8 cellular contexts compared by ENCODE assay signal in the genomic region with DNA sequence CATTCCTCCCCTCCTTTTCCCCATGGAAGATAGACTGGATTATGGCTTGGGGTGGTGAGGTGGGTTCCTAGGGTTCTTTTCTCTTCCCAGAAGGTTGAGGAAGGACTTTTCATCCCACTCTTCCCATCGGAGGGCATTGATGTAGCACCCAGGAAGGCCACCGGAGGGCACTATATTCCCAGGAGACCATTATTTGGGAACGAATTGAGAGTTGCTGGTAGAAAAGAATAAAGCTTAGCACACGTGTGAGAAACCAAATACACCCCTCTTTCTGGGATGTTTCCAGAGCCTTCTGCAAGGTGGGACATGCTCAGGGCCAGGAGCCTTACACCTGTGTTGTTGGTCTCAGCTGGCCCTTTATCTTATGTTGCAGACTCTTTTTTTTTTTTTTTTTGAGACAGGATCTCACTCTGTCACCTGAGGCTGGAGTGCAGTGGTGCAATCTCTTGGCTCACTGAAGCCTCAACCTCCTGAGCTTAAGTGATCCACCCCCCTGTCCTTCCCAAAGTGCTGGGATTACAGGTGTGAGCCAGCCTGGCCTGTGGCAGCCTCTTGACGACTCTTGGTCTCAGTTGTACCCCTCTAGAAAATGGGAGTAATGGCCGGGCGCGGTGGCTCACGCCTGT. TPM values are rescaled to one million over a fixed set of nuclear protein-coding genes. Genes with fewer than 3 reads are reported as not detected.
DNase-seq lines count a peak whose midpoint lies in the region; ATAC-seq lines count a peak whose summit lies in the region.

No MANE protein-coding gene starts in this region.

- no peak overlapping the region for H3K27ac ChIP-seq in effector memory CD4-positive, alpha-beta T cell (ENCODE audit: insufficient read depth, low read length, poor library complexity, severe bottlenecking)

- peak overlapping the region in 1 of 8 donors; percentile 42 for H3K4me3 Mint-ChIP-seq in naive B cell

- H3K9me3 Mint-ChIP-seq in naive B cell, result no peaks in the 10 kb centered on the region

- no peak for ATAC-seq in naive B cell (ENCODE audit: low read depth in 2 of 2)

- H3K4me3 ChIP-seq in effector memory CD4-positive, alpha-beta T cell (ENCODE audit: insufficient read depth, low read depth, low read length, poor library complexity, severe bottlenecking), result no peak overlapping the region

- H3K36me3 Mint-ChIP-seq in naive B cell, result no peaks in the 10 kb centered on the region

- peak in 2 of 3 donors; percentile 14 to 15 for DNase-seq in stimulated activated CD4-positive, alpha-beta T cell treated with anti-CD3 and anti-CD28 coated beads, Interleukin-12 subunit alpha, Interleukin-12 subunit beta, amount 100 ng/mL, for 48 hours (ENCODE audit: low read depth in 2 of 3, low spot score in 1 of 3)
- no peak for DNase-seq in stimulated activated CD4-positive, alpha-beta T cell treated with anti-CD3 and anti-CD28 coated beads, Interleukin-1b, Interleukin-23, amount 100 ng/mL, for 48 hours
- DNase-seq in NCI-H1092 treated with DMSO at 0.1 percent for 48 hours (lab: John Stamatoyannopoulos, UW), result peak; percentile 53
- peak; percentile 4 to 41 for DNase-seq in SW 1271 (lab: John Stamatoyannopoulos, UW)
- DNase-seq in fibroblast of gingiva (ENCODE audit: low read depth), result peak; percentile 35
- DNase-seq in naive B cell, result peak; percentile 24
- DNase-seq in effector memory CD4-positive, alpha-beta T cell, result no peak
- DNase-seq in stimulated activated naive CD4-positive, alpha-beta T cell treated with Interleukin-2 at 50 U/mL for 16 hours (lab: John Stamatoyannopoulos, UW), result no peak

- H3K27me3 ChIP-seq in effector memory CD4-positive, alpha-beta T cell (replicated peaks; ENCODE audit: control insufficient read depth, insufficient read depth, low read length, poor library complexity, severe bottlenecking), result no peaks in the 10 kb centered on the region

- H3K4me1 ChIP-seq in effector memory CD4-positive, alpha-beta T cell (ENCODE audit: control insufficient read depth, insufficient read depth, low read length, poor library complexity, severe bottlenecking), result no peaks in the 10 kb centered on the region

- H3K27me3 Mint-ChIP-seq in naive B cell, result peaks cover 0 to 4% (median 0%) of the 10 kb centered on the region in 3 donors

- peak overlapping the region in 2 of 6 donors; percentile 28 to 69 for H3K27ac Mint-ChIP-seq in naive B cell

- peaks cover 5 to 7% (median 5%) of the 10 kb centered on the region in 3 donors for H3K4me1 Mint-ChIP-seq in naive B cell

- no peaks in the 10 kb centered on the region for H3K36me3 ChIP-seq in effector memory CD4-positive, alpha-beta T cell (ENCODE audit: control insufficient read depth, insufficient read depth, low read length)

- no peaks in the 10 kb centered on the region for H3K9me3 ChIP-seq in effector memory CD4-positive, alpha-beta T cell (ENCODE audit: control insufficient read depth, low read length)

RNA-seq across cellular contexts. Expression of gene CDC25A, which starts 6.3 kb away (rescaled TPM):
- polyA plus RNA-seq in naive B cell (ENCODE audit: low read depth in 6 of 6), result not detected

RNA-seq across cellular contexts. Expression of gene CAMP, which starts 28.7 kb away (rescaled TPM):
- polyA plus RNA-seq in naive B cell (ENCODE audit: low read depth in 6 of 6), result 1 to 10 TPM in 1 of 6 donors, not detected in 5; 5.1 TPM

RNA-seq across cellular contexts. Expression of gene ZNF589, which starts 46.3 kb away (rescaled TPM):
- polyA plus RNA-seq in naive B cell (ENCODE audit: low read depth in 6 of 6), result 1 to 10 TPM in 5 of 6 donors, not detected in 1; 2.2 to 7.9 (median 3.2) TPM

Comparison
In these comparisons a context has a peak if more than half of its experiments do, and no peak if none do; other contexts are left out.
1. DNase-seq: peak in stimulated activated CD4-positive, alpha-beta T cell treated with anti-CD3 and anti-CD28 coated beads, Interleukin-12 subunit alpha, Interleukin-12 subunit beta, amount 100 ng/mL, for 48 hours (2 of 3), NCI-H1092 treated with DMSO at 0.1 percent for 48 hours (single experiment), SW 1271 (2 of 2), fibroblast of gingiva (single experiment) and naive B cell (single experiment); none in stimulated activated CD4-positive, alpha-beta T cell treated with anti-CD3 and anti-CD28 coated beads, Interleukin-1b, Interleukin-23, amount 100 ng/mL, for 48 hours (single experiment), effector memory CD4-positive, alpha-beta T cell (0 of 3) and stimulated activated naive CD4-positive, alpha-beta T cell treated with Interleukin-2 at 50 U/mL for 16 hours (single experiment).